27 cellular contexts compared by ENCODE assay signal in the genomic region with DNA sequence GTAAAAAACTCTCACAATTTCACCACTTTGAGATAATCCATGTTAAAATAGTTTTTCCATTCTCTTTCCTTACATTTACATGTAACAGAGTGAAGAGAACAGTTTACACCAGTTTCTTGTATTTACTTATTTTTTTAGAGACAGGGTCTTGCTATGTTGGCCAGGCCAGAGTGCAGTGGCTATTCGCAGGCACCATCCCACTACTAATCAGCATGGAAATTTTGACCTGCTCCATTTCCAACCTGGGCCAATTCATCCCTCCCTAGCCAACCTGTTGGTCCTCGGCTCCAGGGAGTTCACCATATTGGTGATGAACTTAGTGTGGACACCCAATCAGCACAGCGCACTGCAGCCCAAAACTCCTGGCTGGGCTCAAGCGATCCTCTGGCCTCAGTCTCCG.
"Had no signal": no experiment of that assay in that cellular context is flagged by ENCODE, and none has a peak within 500 bp of the region (broad histone marks: within the 10 kb centered on the region; RNA-seq: fewer than 3 reads in every experiment).

No MANE protein-coding gene starts in this region.

- H3K9me3 ChIP-seq: mucosa of descending colon, sigmoid colon, stomach, suprapubic skin, tibial artery had no signal

- H3K4me3 ChIP-seq: heart left ventricle, lung, mucosa of descending colon, sigmoid colon, stomach, suprapubic skin, tibial artery had no signal

- H3K27me3 Mint-ChIP-seq: natural killer cell treated with Interleukin-12 subunit alpha and Interleukin-12 subunit beta and Interleukin-15 and Interleukin-18, amount 100 ng/mL, for 72 hours; progenitor cell of endocrine pancreas; stimulated activated naive B cell treated with anti-CD40 and anti-IgM and Interleukin-4, amounts not matched to agents 10 μg/mL and 1 μg/mL and 100 μg/mL, for 72 hours had no signal

- DNase-seq: activated CD4-positive, alpha-beta T cell treated with anti-CD3 and anti-CD28 coated beads for 48 hours; activated CD4-positive, alpha-beta T cell treated with anti-CD3 and anti-CD28 coated beads, Interleukin-2, amount 50 U/mL, for 48 hours; activated CD8-positive, alpha-beta memory T cell treated with anti-CD3 and anti-CD28 coated beads for 24 hours; activated gamma-delta T cell; activated naive CD4-positive, alpha-beta T cell treated with anti-CD3 and anti-CD28 coated beads, Interleukin-2, amount 10 ng/mL, durations not matched to agents 7 days and 5 days; activated naive CD8-positive, alpha-beta T cell treated with anti-CD3 and anti-CD28 coated beads, Interleukin-2, amount 10 ng/mL, durations not matched to agents 7 days and 5 days; amygdala; caudate nucleus; cortex of kidney; heart left ventricle; hypothalamus; immature natural killer cell; mucosa of descending colon; sigmoid colon; small intestine; stimulated activated CD4-positive, alpha-beta T cell treated with anti-CD3 and anti-CD28 coated beads, Interleukin-1b, Interleukin-23, amount 100 ng/mL, for 48 hours; stimulated activated naive B cell treated with anti-CD40 and anti-IgM and Interleukin-4, amounts not matched to agents 10 μg/mL and 1 μg/mL and 100 μg/mL, for 72 hours; stomach; T-helper 2 cell; tibial artery had no signal

- H3K36me3 ChIP-seq: heart left ventricle, sigmoid colon, stomach, suprapubic skin, tibial artery had no signal

- H3K36me3 Mint-ChIP-seq: activated naive CD4-positive, alpha-beta T cell treated with anti-CD3 and anti-CD28 coated beads, Interleukin-2, amount 10 ng/mL, durations not matched to agents 7 days and 5 days; natural killer cell treated with Interleukin-12 subunit alpha and Interleukin-12 subunit beta and Interleukin-15 and Interleukin-18, amount 100 ng/mL, for 72 hours had no signal

- H3K4me3 Mint-ChIP-seq: activated naive CD4-positive, alpha-beta T cell treated with anti-CD3 and anti-CD28 coated beads, Interleukin-2, amount 10 ng/mL, durations not matched to agents 7 days and 5 days; activated naive CD8-positive, alpha-beta T cell treated with anti-CD3 and anti-CD28 coated beads, Interleukin-2, amount 10 ng/mL, durations not matched to agents 7 days and 5 days; immature natural killer cell; natural killer cell treated with Interleukin-12 subunit alpha and Interleukin-12 subunit beta and Interleukin-15 and Interleukin-18, amount 100 ng/mL, for 72 hours; stimulated activated naive B cell treated with anti-CD40 and anti-IgM and Interleukin-4, amounts not matched to agents 10 μg/mL and 1 μg/mL and 100 μg/mL, for 72 hours had no signal

- H3K27me3 ChIP-seq: heart left ventricle, sigmoid colon, stomach, suprapubic skin, tibial artery had no signal

- H3K27ac Mint-ChIP-seq: activated naive CD4-positive, alpha-beta T cell treated with anti-CD3 and anti-CD28 coated beads, Interleukin-2, amount 10 ng/mL, durations not matched to agents 7 days and 5 days; activated naive CD8-positive, alpha-beta T cell treated with anti-CD3 and anti-CD28 coated beads, Interleukin-2, amount 10 ng/mL, durations not matched to agents 7 days and 5 days; natural killer cell treated with Interleukin-12 subunit alpha and Interleukin-12 subunit beta and Interleukin-15 and Interleukin-18, amount 100 ng/mL, for 72 hours; progenitor cell of endocrine pancreas; stimulated activated naive B cell treated with anti-CD40 and anti-IgM and Interleukin-4, amounts not matched to agents 10 μg/mL and 1 μg/mL and 100 μg/mL, for 72 hours had no signal

- FAIRE-seq: endothelial cell of umbilical vein, small intestine, urothelium cell line had no signal

- H3K9me3 Mint-ChIP-seq: activated naive CD4-positive, alpha-beta T cell treated with anti-CD3 and anti-CD28 coated beads, Interleukin-2, amount 10 ng/mL, durations not matched to agents 7 days and 5 days; immature natural killer cell; natural killer cell treated with Interleukin-12 subunit alpha and Interleukin-12 subunit beta and Interleukin-15 and Interleukin-18, amount 100 ng/mL, for 72 hours; stimulated activated naive B cell treated with anti-CD40 and anti-IgM and Interleukin-4, amounts not matched to agents 10 μg/mL and 1 μg/mL and 100 μg/mL, for 72 hours had no signal

- ATAC-seq: left lobe of liver; mucosa of descending colon; natural killer cell treated with Interleukin-12 subunit alpha and Interleukin-12 subunit beta and Interleukin-15 and Interleukin-18, amount 100 ng/mL, for 72 hours; stimulated activated naive B cell treated with anti-CD40 and anti-IgM and Interleukin-4, amounts not matched to agents 10 μg/mL and 1 μg/mL and 100 μg/mL, for 72 hours had no signal

- H3K27ac ChIP-seq: tibial artery had no signal
